Comparison of ENCODE assay signal across 23 cellular contexts in genomic region chr7:142925413-142925812, GRCh38. TPM values are rescaled to one million over a fixed set of nuclear protein-coding genes. Genes with fewer than 3 reads are reported as not detected.
DNase-seq lines count a peak whose midpoint lies in the region; ATAC-seq, FAIRE-seq and TF ChIP-seq lines count a peak whose summit lies in the region.
"Had no signal": no experiment of that assay in that cellular context is flagged by ENCODE, and none has a peak within 500 bp of the region (broad histone marks: within the 10 kb centered on the region; RNA-seq: fewer than 3 reads in every experiment).

No MANE protein-coding gene starts in this region.

- H3K4me2 ChIP-seq in KMS-11: no peak overlapping the region

- POLR2A ChIA-PET in activated CD4-positive, alpha-beta T cell treated with anti-CD3 and anti-CD28 coated beads for 36 hours (lab: Charles Lee): no interaction called here

- H3K79me2 ChIP-seq in KMS-11 (ENCODE audit: insufficient read depth, low read depth): no peaks in the 10 kb centered on the region
- H3K79me2 ChIP-seq: parathyroid adenoma had no signal

- H3K9ac ChIP-seq in KMS-11: no peak overlapping the region
- H3K9ac ChIP-seq: parathyroid adenoma had no signal

- H3K4me1 ChIP-seq in KMS-11 (ENCODE audit: low read depth, poor library complexity, severe bottlenecking): no peaks in the 10 kb centered on the region
- H3K4me1 ChIP-seq: parathyroid adenoma had no signal

- DNase-seq in activated CD4-positive, alpha-beta T cell treated with anti-CD3 and anti-CD28 coated beads for 36 hours: peak; percentile 27
- DNase-seq in activated CD4-positive, alpha-beta T cell treated with anti-CD3 and anti-CD28 coated beads, Interleukin-2, amount 10 ng/mL, durations not matched to agents 24 days and 14 days: no peak
- DNase-seq in cardiac fibroblast (ENCODE audit: low read depth in 2 of 2): no peak
- DNase-seq in ureter (ENCODE audit: low spot score): peak; percentile 31
- DNase-seq in urothelium cell line (ENCODE audit: low spot score): no peak
- no peak for DNase-seq in activated CD4-positive, CD25-positive, alpha-beta regulatory T cell treated with anti-CD3 and anti-CD28 coated beads, Interleukin-2, amount 50 U/mL, for 72 hours
- DNase-seq: activated CD4-positive, CD25-positive, alpha-beta regulatory T cell; activated gamma-delta T cell; aorta; CD8-positive, alpha-beta T cell; NCI-H1092; T-helper 17 cell had no signal

- no peak for FAIRE-seq in urothelium cell line (lab: Jason Lieb, UNC)
- FAIRE-seq: GM18507, HepG2 had no signal

- H3K27ac Mint-ChIP-seq in activated CD4-positive, alpha-beta T cell treated with anti-CD3 and anti-CD28 coated beads for 36 hours: no peak overlapping the region
- H3K27ac Mint-ChIP-seq in activated CD4-positive, alpha-beta T cell treated with anti-CD3 and anti-CD28 coated beads, Interleukin-2, amount 10 ng/mL, durations not matched to agents 24 days and 14 days: no peak overlapping the region
- H3K27ac Mint-ChIP-seq: CD8-positive, alpha-beta T cell; T-helper 17 cell had no signal

- no peak overlapping the region for H2AFZ ChIP-seq in KMS-11 (ENCODE audit: low read depth)
- H2AFZ ChIP-seq: parathyroid adenoma had no signal

- H3K4me3 ChIP-seq in KMS-11 (IDR thresholded peaks at IDR 0.05; ENCODE audit: insufficient read depth, low read depth, low read length) (no peak overlapping the region), cardiac fibroblast (replicated peaks in 1 of 2; ENCODE audit: low read depth in 2 of 2, low read length in 2 of 2) (no peak overlapping the region)
- H3K4me3 ChIP-seq: skin epidermis had no signal

- no peak overlapping the region for H3K4me3 Mint-ChIP-seq in activated CD4-positive, alpha-beta T cell treated with anti-CD3 and anti-CD28 coated beads for 36 hours
- H3K4me3 Mint-ChIP-seq in activated CD4-positive, alpha-beta T cell treated with anti-CD3 and anti-CD28 coated beads, Interleukin-2, amount 10 ng/mL, durations not matched to agents 24 days and 14 days: no peak overlapping the region
- H3K4me3 Mint-ChIP-seq: CD8-positive, alpha-beta T cell; T-helper 17 cell had no signal

- no peaks in the 10 kb centered on the region for H3K27me3 ChIP-seq in KMS-11 (ENCODE audit: insufficient read depth, low read depth)

- H4K20me1 ChIP-seq in KMS-11 (ENCODE audit: insufficient read depth): no peaks in the 10 kb centered on the region

- no peaks in the 10 kb centered on the region for H3K9me3 Mint-ChIP-seq in activated CD4-positive, alpha-beta T cell treated with anti-CD3 and anti-CD28 coated beads for 36 hours (ENCODE audit: low read depth)
- no peaks in the 10 kb centered on the region for H3K9me3 Mint-ChIP-seq in activated CD4-positive, alpha-beta T cell treated with anti-CD3 and anti-CD28 coated beads, Interleukin-2, amount 10 ng/mL, durations not matched to agents 24 days and 14 days
- H3K9me3 Mint-ChIP-seq: CD8-positive, alpha-beta T cell had no signal

- no peak overlapping the region for H3K27ac ChIP-seq in KMS-11
- H3K27ac ChIP-seq: parathyroid adenoma, skin epidermis had no signal

- no peaks in the 10 kb centered on the region for H3K27me3 Mint-ChIP-seq in activated CD4-positive, alpha-beta T cell treated with anti-CD3 and anti-CD28 coated beads for 36 hours
- H3K27me3 Mint-ChIP-seq in activated CD4-positive, alpha-beta T cell treated with anti-CD3 and anti-CD28 coated beads, Interleukin-2, amount 10 ng/mL, durations not matched to agents 24 days and 14 days: peaks cover 10% of the 10 kb centered on the region

- CTCF ChIA-PET in activated CD4-positive, alpha-beta T cell treated with anti-CD3 and anti-CD28 coated beads for 36 hours (lab: Charles Lee): interaction anchor here (0.6 to 0.9 kb wide), 2 partner anchors 22 to 78 kb away, joined by 3 to 4 read pairs; no protein-coding TSS in a partner anchor

- H3K36me3 ChIP-seq in KMS-11 (ENCODE audit: insufficient read depth): no peaks in the 10 kb centered on the region

- ATAC-seq in activated CD4-positive, alpha-beta T cell treated with anti-CD3 and anti-CD28 coated beads for 36 hours: no peak
- ATAC-seq in HG03196 (IDR thresholded peaks at IDR 0.05; ENCODE audit: unreplicated experiment): no peak
- ATAC-seq: CD8-positive, alpha-beta T cell; HepG2; T-helper 17 cell had no signal

- H3K36me3 Mint-ChIP-seq in activated CD4-positive, alpha-beta T cell treated with anti-CD3 and anti-CD28 coated beads for 36 hours (ENCODE audit: low read depth): no peaks in the 10 kb centered on the region
- H3K36me3 Mint-ChIP-seq in activated CD4-positive, alpha-beta T cell treated with anti-CD3 and anti-CD28 coated beads, Interleukin-2, amount 10 ng/mL, durations not matched to agents 24 days and 14 days (ENCODE audit: low read depth): no peaks in the 10 kb centered on the region
- H3K36me3 Mint-ChIP-seq: CD8-positive, alpha-beta T cell had no signal

- TF ChIP-seq CTCF in KMS-11 (conservative IDR thresholded peaks at IDR 0.05; ENCODE audit: low read depth, low read length) (0 out of 2 replicates have a peak, but pooled peaks have one; percentile 16), cardiac fibroblast (IDR thresholded peaks at IDR 0.05; ENCODE audit: low read depth, low read length) (peak; percentile 1)

- intact Hi-C loops in activated CD4-positive, alpha-beta T cell treated with anti-CD3 and anti-CD28 coated beads for 36 hours (cut with DNase I, micrococcal nuclease): no loop called here
- intact Hi-C loops in activated CD4-positive, alpha-beta T cell treated with anti-CD3 and anti-CD28 coated beads, Interleukin-2, amount 10 ng/mL, durations not matched to agents 24 days and 14 days (cut with micrococcal nuclease): no loop called here

- H3K4me1 Mint-ChIP-seq in activated CD4-positive, alpha-beta T cell treated with anti-CD3 and anti-CD28 coated beads for 36 hours: no peaks in the 10 kb centered on the region
- H3K4me1 Mint-ChIP-seq in activated CD4-positive, alpha-beta T cell treated with anti-CD3 and anti-CD28 coated beads, Interleukin-2, amount 10 ng/mL, durations not matched to agents 24 days and 14 days: no peaks in the 10 kb centered on the region

RNA-seq across cellular contexts. Expression of gene TRPV5, which starts 8.1 kb away (rescaled TPM):
- not detected for total RNA-seq in activated CD4-positive, alpha-beta T cell treated with anti-CD3 and anti-CD28 coated beads for 36 hours
- total RNA-seq in activated CD4-positive, alpha-beta T cell treated with anti-CD3 and anti-CD28 coated beads, Interleukin-2, amount 10 ng/mL, durations not matched to agents 24 days and 14 days: not detected in 2 replicates
- total RNA-seq in ureter: not detected
- total RNA-seq: aorta; CD8-positive, alpha-beta T cell; chondrocyte; fibroblast of villous mesenchyme; G401; HepG2; lower leg skin; T-helper 17 cell had no signal

RNA-seq across cellular contexts. Expression of gene LLCFC1, which starts 13.9 kb away (rescaled TPM):
- not detected for total RNA-seq in activated CD4-positive, alpha-beta T cell treated with anti-CD3 and anti-CD28 coated beads for 36 hours
- not detected in 2 replicates for total RNA-seq in activated CD4-positive, alpha-beta T cell treated with anti-CD3 and anti-CD28 coated beads, Interleukin-2, amount 10 ng/mL, durations not matched to agents 24 days and 14 days
- total RNA-seq in ureter: not detected
- total RNA-seq: A172; aorta; CD8-positive, alpha-beta T cell; chondrocyte; fibroblast of villous mesenchyme; G401; HepG2; lower leg skin; T-helper 17 cell had no signal

RNA-seq across cellular contexts. Expression of gene KEL, which starts 36.8 kb away (rescaled TPM):
- total RNA-seq in activated CD4-positive, alpha-beta T cell treated with anti-CD3 and anti-CD28 coated beads for 36 hours: under 1 TPM; 0.32 to 0.44 TPM
- 0.12 and 0.37 TPM in 2 replicates for total RNA-seq in activated CD4-positive, alpha-beta T cell treated with anti-CD3 and anti-CD28 coated beads, Interleukin-2, amount 10 ng/mL, durations not matched to agents 24 days and 14 days
- 1.3 TPM for total RNA-seq in ureter
- total RNA-seq: A172, fibroblast of villous mesenchyme, G401, HepG2 had no signal

RNA-seq across cellular contexts. Expression of gene TRPV6, which starts 39.9 kb away (rescaled TPM):
- total RNA-seq in activated CD4-positive, alpha-beta T cell treated with anti-CD3 and anti-CD28 coated beads for 36 hours: not detected
- not detected in 2 replicates for total RNA-seq in activated CD4-positive, alpha-beta T cell treated with anti-CD3 and anti-CD28 coated beads, Interleukin-2, amount 10 ng/mL, durations not matched to agents 24 days and 14 days
- 27.7 TPM for total RNA-seq in ureter
- total RNA-seq: A172; CD8-positive, alpha-beta T cell; chondrocyte; fibroblast of villous mesenchyme; G401; HepG2; T-helper 17 cell had no signal

Comparison
In these comparisons a context has a peak if more than half of its experiments do, and no peak if none do; other contexts are left out.
1. DNase-seq: peak in activated CD4-positive, alpha-beta T cell treated with anti-CD3 and anti-CD28 coated beads for 36 hours (single experiment) and ureter (single experiment); none in activated CD4-positive, alpha-beta T cell treated with anti-CD3 and anti-CD28 coated beads, Interleukin-2, amount 10 ng/mL, durations not matched to agents 24 days and 14 days (single experiment), cardiac fibroblast (0 of 2), urothelium cell line (single experiment) and activated CD4-positive, CD25-positive, alpha-beta regulatory T cell treated with anti-CD3 and anti-CD28 coated beads, Interleukin-2, amount 50 U/mL, for 72 hours (single experiment).